Comparison of ENCODE assay signal across 10 cellular contexts in the genomic region with DNA sequence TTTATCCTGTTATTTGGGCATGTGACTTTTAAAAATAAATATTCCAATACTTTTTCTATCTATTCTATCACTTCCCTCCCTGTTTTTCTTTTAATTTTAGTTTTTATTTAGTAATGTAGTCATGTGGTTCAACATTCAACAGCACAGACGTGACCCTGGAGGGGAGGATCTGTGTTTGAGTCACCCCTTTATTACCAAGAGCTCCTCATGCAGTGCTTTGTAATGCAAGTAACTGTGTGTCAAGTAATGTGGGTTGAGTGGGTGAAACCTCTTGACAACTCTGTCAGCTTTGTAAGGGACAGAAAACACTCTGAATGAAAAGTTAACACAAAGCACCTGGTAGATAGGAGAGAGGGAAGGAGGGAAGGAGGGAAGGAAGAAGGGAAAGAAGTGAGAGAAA.
DNase-seq lines count a peak whose midpoint lies in the region; ATAC-seq lines count a peak whose summit lies in the region.
"Had no signal": no experiment of that assay in that cellular context is flagged by ENCODE, and none has a peak within 500 bp of the region (broad histone marks: within the 10 kb centered on the region; RNA-seq: fewer than 3 reads in every experiment).

No MANE protein-coding gene starts in this region.

- peak; percentile 21 for DNase-seq in stimulated activated CD4-positive, alpha-beta T cell treated with anti-CD3 and anti-CD28 coated beads, Interleukin-1b, Interleukin-23, amount 100 ng/mL, for 48 hours
- no peak for DNase-seq in stimulated activated CD4-positive, alpha-beta T cell treated with anti-CD3 and anti-CD28 coated beads, Interleukin-2, amount 100 ng/mL, for 24 hours
- DNase-seq in astrocyte of the hippocampus (ENCODE audit: low read depth, low spot score) = peak; percentile 27
- no peak for DNase-seq in NCI-H2107 treated with DMSO at 0.1 percent for 48 hours (lab: John Stamatoyannopoulos, UW; ENCODE audit: unreplicated experiment)
- no peak for DNase-seq in activated gamma-delta T cell (lab: John Stamatoyannopoulos, UW)
- no peak for DNase-seq in pons (ENCODE audit: low spot score)
- DNase-seq: CD8-positive, alpha-beta memory T cell; right lobe of liver had no signal

- ATAC-seq in HG03159 (IDR thresholded peaks at IDR 0.05; ENCODE audit: unreplicated experiment) = peak; percentile 39
- ATAC-seq in GM19467 (IDR thresholded peaks at IDR 0.05; ENCODE audit: unreplicated experiment) = no peak

Comparison
In these comparisons a context has a peak if more than half of its experiments do, and no peak if none do; other contexts are left out.
1. DNase-seq: peak in stimulated activated CD4-positive, alpha-beta T cell treated with anti-CD3 and anti-CD28 coated beads, Interleukin-1b, Interleukin-23, amount 100 ng/mL, for 48 hours (single experiment) and astrocyte of the hippocampus (single experiment); none in stimulated activated CD4-positive, alpha-beta T cell treated with anti-CD3 and anti-CD28 coated beads, Interleukin-2, amount 100 ng/mL, for 24 hours (0 of 2), NCI-H2107 treated with DMSO at 0.1 percent for 48 hours (single experiment), activated gamma-delta T cell (single experiment) and pons (single experiment).